In genomic region chr5:82107277-82107676, GRCh38 we compare ENCODE assay signal across 10 cellular contexts.
DNase-seq lines count a peak whose midpoint lies in the region; ATAC-seq, FAIRE-seq and TF ChIP-seq lines count a peak whose summit lies in the region.
"Had no signal": no experiment of that assay in that cellular context is flagged by ENCODE, and none has a peak within 500 bp of the region (broad histone marks: within the 10 kb centered on the region; RNA-seq: fewer than 3 reads in every experiment).

No MANE protein-coding gene starts in this region.

- CTCF ChIA-PET in activated CD8-positive, alpha-beta T cell treated with anti-CD3 and anti-CD28 coated beads, Interleukin-2, amount 10 ng/mL, durations not matched to agents 7 days and 5 days (lab: Charles Lee): interaction anchor here (2.1 kb wide), 1 partner anchor 58 kb away, joined by 6 read pairs; no protein-coding TSS in a partner anchor

- POLR2A ChIA-PET in activated CD8-positive, alpha-beta T cell treated with anti-CD3 and anti-CD28 coated beads, Interleukin-2, amount 10 ng/mL, durations not matched to agents 7 days and 5 days (lab: Charles Lee): no interaction called here

- no peaks in the 10 kb centered on the region for H3K36me3 Mint-ChIP-seq in activated CD8-positive, alpha-beta T cell treated with anti-CD3 and anti-CD28 coated beads, Interleukin-2, amount 10 ng/mL, durations not matched to agents 7 days and 5 days (ENCODE audit: low read depth)

- H3K9me3 ChIP-seq in SU-DHL-6 (ENCODE audit: insufficient read depth, low read length): no peaks in the 10 kb centered on the region

- H3K79me2 ChIP-seq in SU-DHL-6 (ENCODE audit: insufficient read depth, low read length): no peaks in the 10 kb centered on the region

- no peak overlapping the region for H3K27ac ChIP-seq in 22Rv1
- H3K27ac ChIP-seq in SU-DHL-6 (ENCODE audit: low read depth, low read length): no peak overlapping the region

- no peaks in the 10 kb centered on the region for H3K27me3 ChIP-seq in SU-DHL-6 (ENCODE audit: low read length)

- H3K36me3 ChIP-seq in SU-DHL-6 (ENCODE audit: low read length): no peaks in the 10 kb centered on the region

- DNase-seq in frontal cortex (ENCODE audit: low spot score in 2 of 2) (no peak), 8988T (no peak), retina (no peak)
- DNase-seq in activated CD8-positive, alpha-beta T cell treated with anti-CD3 and anti-CD28 coated beads, Interleukin-2, amount 10 ng/mL, durations not matched to agents 7 days and 5 days: no peak
- DNase-seq: activated CD4-positive, alpha-beta T cell treated with anti-CD3 and anti-CD28 coated beads, Interleukin-2, amount 10 ng/mL, durations not matched to agents 7 days and 5 days; GDM1 had no signal

- H3K9ac ChIP-seq in SU-DHL-6 (ENCODE audit: low read length): no peak overlapping the region

- TF ChIP-seq CTCF in 22Rv1 (IDR thresholded peaks at IDR 0.05) (peak; percentile 81), GM12875 (IDR thresholded peaks at IDR 0.05; ENCODE audit: borderline replicate concordance, insufficient read depth, low read depth, low read length) (peak; percentile 15; the same call in 1 of the 2 replicates), SU-DHL-6 (IDR thresholded peaks at IDR 0.05; ENCODE audit: insufficient read depth, low read length, poor library complexity, severe bottlenecking) (peak; percentile 25)

- no peak overlapping the region for H3K27ac Mint-ChIP-seq in activated CD8-positive, alpha-beta T cell treated with anti-CD3 and anti-CD28 coated beads, Interleukin-2, amount 10 ng/mL, durations not matched to agents 7 days and 5 days
- H3K27ac Mint-ChIP-seq: activated CD4-positive, alpha-beta T cell treated with anti-CD3 and anti-CD28 coated beads, Interleukin-2, amount 10 ng/mL, durations not matched to agents 7 days and 5 days had no signal

- no peaks in the 10 kb centered on the region for H3K27me3 Mint-ChIP-seq in activated CD8-positive, alpha-beta T cell treated with anti-CD3 and anti-CD28 coated beads, Interleukin-2, amount 10 ng/mL, durations not matched to agents 7 days and 5 days (ENCODE audit: low read depth)
- H3K27me3 Mint-ChIP-seq: activated CD4-positive, alpha-beta T cell treated with anti-CD3 and anti-CD28 coated beads, Interleukin-2, amount 10 ng/mL, durations not matched to agents 7 days and 5 days had no signal

- no peaks in the 10 kb centered on the region for H3K9me3 Mint-ChIP-seq in activated CD8-positive, alpha-beta T cell treated with anti-CD3 and anti-CD28 coated beads, Interleukin-2, amount 10 ng/mL, durations not matched to agents 7 days and 5 days (ENCODE audit: insufficient read depth)
- H3K9me3 Mint-ChIP-seq: activated CD4-positive, alpha-beta T cell treated with anti-CD3 and anti-CD28 coated beads, Interleukin-2, amount 10 ng/mL, durations not matched to agents 7 days and 5 days had no signal

- H3K4me1 Mint-ChIP-seq in activated CD8-positive, alpha-beta T cell treated with anti-CD3 and anti-CD28 coated beads, Interleukin-2, amount 10 ng/mL, durations not matched to agents 7 days and 5 days (ENCODE audit: low read depth): peaks cover 6% of the 10 kb centered on the region

- H4K20me1 ChIP-seq in SU-DHL-6 (ENCODE audit: low read depth, low read length): no peaks in the 10 kb centered on the region

- no peak overlapping the region for H3K4me2 ChIP-seq in SU-DHL-6 (ENCODE audit: low read depth, low read length, poor library complexity, severe bottlenecking)

- no peak for ATAC-seq in activated CD8-positive, alpha-beta T cell treated with anti-CD3 and anti-CD28 coated beads, Interleukin-2, amount 10 ng/mL, durations not matched to agents 7 days and 5 days
- ATAC-seq in HG02763 (IDR thresholded peaks at IDR 0.05; ENCODE audit: unreplicated experiment): no peak

- H3K4me3 ChIP-seq in GM12875 (ENCODE audit: low read depth, low read length) (no peak overlapping the region), SU-DHL-6 (ENCODE audit: insufficient read depth, low read length, poor library complexity, severe bottlenecking) (no peak overlapping the region)

- no peak overlapping the region for H2AFZ ChIP-seq in SU-DHL-6 (ENCODE audit: low read depth, low read length, severe bottlenecking)

- no peaks in the 10 kb centered on the region for H3F3A ChIP-seq in SU-DHL-6 (ENCODE audit: insufficient read depth)

- H3K9me2 ChIP-seq in SU-DHL-6 (replicated peaks; ENCODE audit: insufficient read depth, low read length): no peaks in the 10 kb centered on the region

- H3K4me3 Mint-ChIP-seq in activated CD8-positive, alpha-beta T cell treated with anti-CD3 and anti-CD28 coated beads, Interleukin-2, amount 10 ng/mL, durations not matched to agents 7 days and 5 days: no peak overlapping the region
- H3K4me3 Mint-ChIP-seq: activated CD4-positive, alpha-beta T cell treated with anti-CD3 and anti-CD28 coated beads, Interleukin-2, amount 10 ng/mL, durations not matched to agents 7 days and 5 days had no signal

- peak; percentile 93 for FAIRE-seq in frontal cortex (lab: Jason Lieb, UNC)

Comparison
In these comparisons a context has a peak if more than half of its experiments do, and no peak if none do; other contexts are left out.
1. CTCF ChIP-seq: peak in every context shown above with its lines; median percentile 81 in 22Rv1; 25 in SU-DHL-6; 15 in GM12875.